8 cellular contexts compared by ENCODE assay signal in genomic region chr5:95730011-95730700, GRCh38. TPM values are rescaled to one million over a fixed set of nuclear protein-coding genes. Genes with fewer than 3 reads are reported as not detected.
DNase-seq lines count a peak whose midpoint lies in the region; ATAC-seq and TF ChIP-seq lines count a peak whose summit lies in the region.

No MANE protein-coding gene starts in this region.

- no peaks in the 10 kb centered on the region for H3K36me3 Mint-ChIP-seq in activated naive CD4-positive, alpha-beta T cell treated with anti-CD3 and anti-CD28 coated beads, Interleukin-2, amount 50 U/mL, for 24 hours

- TF ChIP-seq CTCF in liver (IDR thresholded peaks at IDR 0.05; ENCODE audit: low read depth, low read length, missing input control) = no peak
- no peak for TF ChIP-seq CTCF in upper lobe of left lung (IDR thresholded peaks at IDR 0.05)

- H3K4me1 Mint-ChIP-seq in activated naive CD4-positive, alpha-beta T cell treated with anti-CD3 and anti-CD28 coated beads, Interleukin-2, amount 50 U/mL, for 24 hours = peaks cover 66% of the 10 kb centered on the region

- peak overlapping the region; percentile 90 for H3K27ac ChIP-seq in angular gyrus (ENCODE audit: low read depth, low read length)
- peak overlapping the region; percentile 94 to 97 for H3K27ac ChIP-seq in liver (ENCODE audit: low read depth in 1 of 2, low read length in 2 of 2)
- H3K27ac ChIP-seq in upper lobe of left lung = peak overlapping the region; percentile 88 to 96 (median 91)

- peak overlapping the region; percentile 80 for H3K4me3 Mint-ChIP-seq in activated naive CD4-positive, alpha-beta T cell treated with anti-CD3 and anti-CD28 coated beads, Interleukin-2, amount 50 U/mL, for 24 hours

- H3K27me3 Mint-ChIP-seq in activated naive CD4-positive, alpha-beta T cell treated with anti-CD3 and anti-CD28 coated beads, Interleukin-2, amount 50 U/mL, for 24 hours = peaks cover 20% of the 10 kb centered on the region

- H3K27me3 ChIP-seq in liver (ENCODE audit: control insufficient read depth in 4 of 4, insufficient read depth in 4 of 4, low read length in 3 of 4) = no peaks in the 10 kb centered on the region
- no peaks in the 10 kb centered on the region for H3K27me3 ChIP-seq in upper lobe of left lung

- peaks cover 5 to 31% (median 26%) of the 10 kb centered on the region in 4 donors for H3K4me1 ChIP-seq in liver (ENCODE audit: control insufficient read depth in 4 of 4, insufficient read depth in 4 of 4, low read length in 3 of 4)
- H3K4me1 ChIP-seq in upper lobe of left lung = peaks cover 4 to 21% (median 14%) of the 10 kb centered on the region in 4 donors

- peak overlapping the region in 2 of 3 donors; percentile 1 to 93 for H3K4me3 ChIP-seq in liver (ENCODE audit: low read depth in 1 of 3, low read length in 3 of 3)
- peak overlapping the region in 3 of 4 donors; percentile 78 to 89 (median 78) for H3K4me3 ChIP-seq in upper lobe of left lung

- TF ChIP-seq EP300 in upper lobe of left lung (IDR thresholded peaks at IDR 0.05) = no peak

- peak overlapping the region; percentile 26 to 64 for H3K9ac ChIP-seq in liver (ENCODE audit: low read depth in 1 of 2, low read length in 2 of 2)

- TF ChIP-seq RAD21 in liver (IDR thresholded peaks at IDR 0.05) = no peak

- no peak for ATAC-seq in upper lobe of left lung (ENCODE audit: low FRiP score in 2 of 2)

- H3K36me3 ChIP-seq in liver (ENCODE audit: control insufficient read depth in 4 of 4, insufficient read depth in 3 of 4, low read depth in 1 of 4, low read length in 3 of 4) (no peaks in the 10 kb centered on the region), upper lobe of left lung (no peaks in the 10 kb centered on the region)

- H3K9me3 Mint-ChIP-seq in activated naive CD4-positive, alpha-beta T cell treated with anti-CD3 and anti-CD28 coated beads, Interleukin-2, amount 50 U/mL, for 24 hours = no peaks in the 10 kb centered on the region

- DNase-seq in activated naive CD4-positive, alpha-beta T cell treated with anti-CD3 and anti-CD28 coated beads, Interleukin-2, amount 50 U/mL, for 16 hours = no peak
- DNase-seq in upper lobe of left lung = no peak
- no peak for DNase-seq in nucleus accumbens (lab: John Stamatoyannopoulos, UW)
- no peak for DNase-seq in cortex of kidney (lab: John Stamatoyannopoulos, UW)
- DNase-seq in GM19238 (ENCODE audit: insufficient read length, low spot score) = no peak

- TF ChIP-seq POLR2A in upper lobe of left lung (IDR thresholded peaks at IDR 0.05) = no peak

- 54% methylated on average over 11 of the region's 11 CpGs for WGBS in liver
- WGBS in upper lobe of left lung, 2 donors = 37 to 38% methylated on average over 11 of the region's 11 CpGs

- no peaks in the 10 kb centered on the region for H3K9me3 ChIP-seq in liver (ENCODE audit: control insufficient read depth in 4 of 4, low read length in 3 of 4)
- H3K9me3 ChIP-seq in upper lobe of left lung = no peaks in the 10 kb centered on the region

- H3K27ac Mint-ChIP-seq in activated naive CD4-positive, alpha-beta T cell treated with anti-CD3 and anti-CD28 coated beads, Interleukin-2, amount 50 U/mL, for 24 hours = peak overlapping the region; percentile 11

TF ChIP-seq in liver, 16 proteins besides CTCF, POLR2A, EP300 and RAD21:
- no peak for TF ChIP-seq HNF4G (IDR thresholded peaks at IDR 0.05)
- no peak for TF ChIP-seq EGR1 (IDR thresholded peaks at IDR 0.05; ENCODE audit: low read depth in 2 of 2)
- TF ChIP-seq SP1 (IDR thresholded peaks at IDR 0.05) = no peak
- TF ChIP-seq YY1 (IDR thresholded peaks at IDR 0.05) = no peak
- no peak for TF ChIP-seq ATF3 (IDR thresholded peaks at IDR 0.05)
- no peak for TF ChIP-seq RXRA (IDR thresholded peaks at IDR 0.05)
- no peak for TF ChIP-seq FOXA2 (IDR thresholded peaks at IDR 0.05)
- TF ChIP-seq GABPA (IDR thresholded peaks at IDR 0.05 in 1 of 2, conservative IDR thresholded peaks at IDR 0.05 in 1 of 2) = no peak
- TF ChIP-seq TAF1 (conservative IDR thresholded peaks at IDR 0.05) = no peak
- TF ChIP-seq HNF4A (conservative IDR thresholded peaks at IDR 0.05) = no peak
- TF ChIP-seq JUND (IDR thresholded peaks at IDR 0.05) = no peak
- no peak for TF ChIP-seq NR2F2 (IDR thresholded peaks at IDR 0.05)
- TF ChIP-seq MAX (IDR thresholded peaks at IDR 0.05) = no peak
- no peak for TF ChIP-seq REST (IDR thresholded peaks at IDR 0.05)
- no peak for TF ChIP-seq ZBTB33 (IDR thresholded peaks at IDR 0.05)
TF ChIP-seq in liver: peak in this region for 0.

RNA-seq across cellular contexts. Expression of gene RHOBTB3, which starts 1.0 kb away (rescaled TPM):
- total RNA-seq in liver (10 to 100 TPM; 43.3 to 59.8 TPM), upper lobe of left lung (100 to 1,000 TPM in 1 of 6 donors, 10 to 100 TPM in 5; 42.4 to 104 (median 60.9) TPM)
- polyA plus RNA-seq in liver = 10 to 100 TPM; 10.5 to 36.2 TPM

RNA-seq across cellular contexts. Expression of gene SPATA9, which starts 47.4 kb away (rescaled TPM):
- total RNA-seq in liver (under 1 TPM in 1 of 2 donors, not detected in 1; 0.28 TPM), upper lobe of left lung (under 1 TPM in 1 of 6 donors, not detected in 5; 0.23 TPM)
- under 1 TPM in 1 of 2 donors, not detected in 1; 0.49 TPM for polyA plus RNA-seq in liver
